Comparison of ENCODE assay signal across 4 cellular contexts in genomic region chr19:43547926-43548325, GRCh38. TPM values are rescaled to one million over a fixed set of nuclear protein-coding genes. Genes with fewer than 3 reads are reported as not detected.
"Had no signal": no experiment of that assay in that cellular context is flagged by ENCODE, and none has a peak within 500 bp of the region (broad histone marks: within the 10 kb centered on the region; RNA-seq: fewer than 3 reads in every experiment).

No MANE protein-coding gene starts in this region.

RNA-seq across cellular contexts. Expression of gene ZNF575, which starts 14.9 kb away (rescaled TPM):
- total RNA-seq: HT1080, IMR-90 had no signal

RNA-seq across cellular contexts. Expression of gene PINLYP, which starts 27.7 kb away (rescaled TPM):
- total RNA-seq: HT-29 had no signal
- polyA plus RNA-seq: IgD-negative memory B cell had no signal
